ENCODE assay signal across 8 cellular contexts in the genomic region with DNA sequence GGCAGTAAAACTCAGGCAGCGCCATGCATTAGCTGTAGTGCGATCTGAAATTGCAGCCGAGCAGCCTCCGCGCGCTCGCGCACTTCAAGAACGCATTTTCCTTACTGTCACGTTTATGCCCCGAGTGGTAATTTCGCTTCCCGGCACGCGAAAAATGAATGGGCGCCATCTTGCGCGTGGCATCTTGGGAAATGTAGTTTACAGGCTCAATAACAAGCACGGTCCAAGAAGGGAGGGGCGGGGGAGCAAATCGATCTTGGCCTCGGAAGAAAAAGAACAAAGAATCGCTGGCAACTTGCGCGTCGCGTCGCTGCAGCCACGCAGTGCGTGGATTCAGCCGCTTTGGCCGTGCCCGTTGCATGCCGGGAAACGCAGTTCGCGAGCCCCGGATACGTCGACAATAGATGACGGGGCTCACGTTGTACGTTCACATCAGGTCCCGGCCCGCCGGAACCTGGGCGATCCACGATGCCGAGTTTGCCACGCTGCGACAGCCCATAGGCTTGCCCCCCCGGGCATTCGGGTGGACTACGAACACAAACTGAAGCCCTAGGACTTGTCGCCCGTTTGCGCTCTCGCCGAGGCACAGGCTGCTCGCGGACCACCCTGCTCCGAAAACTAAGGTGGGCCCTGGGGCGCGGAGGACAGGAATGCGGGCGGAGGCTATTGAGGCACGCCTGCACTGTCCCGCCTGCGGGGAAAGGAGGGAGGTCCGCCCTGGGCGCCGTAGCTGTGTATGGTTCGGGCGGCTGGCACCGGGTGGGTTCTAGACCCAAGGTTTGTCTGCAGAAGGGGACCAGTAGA. TPM values are rescaled to one million over a fixed set of nuclear protein-coding genes. Genes with fewer than 3 reads are reported as not detected.
DNase-seq lines count a peak whose midpoint lies in the region; ATAC-seq and TF ChIP-seq lines count a peak whose summit lies in the region.

A gene with protein sequence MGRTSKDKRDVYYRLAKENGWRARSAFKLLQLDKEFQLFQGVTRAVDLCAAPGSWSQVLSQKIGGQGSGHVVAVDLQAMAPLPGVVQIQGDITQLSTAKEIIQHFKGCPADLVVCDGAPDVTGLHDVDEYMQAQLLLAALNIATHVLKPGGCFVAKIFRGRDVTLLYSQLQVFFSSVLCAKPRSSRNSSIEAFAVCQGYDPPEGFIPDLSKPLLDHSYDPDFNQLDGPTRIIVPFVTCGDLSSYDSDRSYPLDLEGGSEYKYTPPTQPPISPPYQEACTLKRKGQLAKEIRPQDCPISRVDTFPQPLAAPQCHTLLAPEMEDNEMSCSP (plus strand): TSS at position 426 of the 804 bp plus-strand sequence. CDS start 1,849 bp downstream, outside the sequence.

- DNase-seq in DMS114 treated with DMSO at 0.1 percent for 48 hours (lab: John Stamatoyannopoulos, UW; ENCODE audit: unreplicated experiment) (peak; percentile 79), epithelial cell of proximal tubule (ENCODE audit: low read depth) (peak; percentile 47)
- DNase-seq in activated T-cell treated with anti-CD3 and anti-CD28 coated beads, Interleukin-2, amount 50 U/mL, for 24 hours, result peak; percentile 86
- peak; percentile 66 to 70 for DNase-seq in stimulated activated CD8-positive, alpha-beta memory T cell treated with anti-CD3 and anti-CD28 coated beads, Interleukin-7, amount 100 ng/mL, for 1 hour (ENCODE audit: low read depth in 2 of 2)

- H3K4me3 ChIP-seq in epithelial cell of proximal tubule (ENCODE audit: low read depth, low read length) (peak within 1 kb of the TSS; percentile 76), mucosa of stomach (ENCODE audit: low read length) (peak within 1 kb of the TSS; percentile 60)

- peaks cover 30% of the 10 kb centered on the region for H3K4me1 Mint-ChIP-seq in activated T-cell treated with anti-CD3 and anti-CD28 coated beads, Interleukin-2, amount 50 U/mL, for 24 hours (ENCODE audit: low read depth)

- H3K27me3 Mint-ChIP-seq in activated T-cell treated with anti-CD3 and anti-CD28 coated beads, Interleukin-2, amount 50 U/mL, for 24 hours, result peaks cover 14% of the 10 kb centered on the region

- TF ChIP-seq EP300 in Ishikawa (IDR thresholded peaks at IDR 0.05; ENCODE audit: borderline replicate concordance), result no peak

- TF ChIP-seq CTCF in epithelial cell of proximal tubule (conservative IDR thresholded peaks at IDR 0.05; ENCODE audit: low read depth, low read length), result no peak

- no peaks in the 10 kb centered on the region for H3K9me3 Mint-ChIP-seq in activated T-cell treated with anti-CD3 and anti-CD28 coated beads, Interleukin-2, amount 50 U/mL, for 24 hours

- no peaks in the 10 kb centered on the region for H3K36me3 ChIP-seq in mucosa of stomach (ENCODE audit: control insufficient read depth, insufficient read depth, low read length)

- peak within 1 kb of the TSS; percentile 90 for H3K4me3 Mint-ChIP-seq in activated T-cell treated with anti-CD3 and anti-CD28 coated beads, Interleukin-2, amount 50 U/mL, for 24 hours

- no peaks in the 10 kb centered on the region for H3K27me3 ChIP-seq in mucosa of stomach (ENCODE audit: control insufficient read depth, insufficient read depth, low read length)

- peak within 1 kb of the TSS; percentile 83 for H3K9ac ChIP-seq in mucosa of stomach (ENCODE audit: low read length)

- no peaks in the 10 kb centered on the region for H3K9me3 ChIP-seq in mucosa of stomach (ENCODE audit: control insufficient read depth, low read length)

- peak; percentile 86 for ATAC-seq in GM21576 (IDR thresholded peaks at IDR 0.05; ENCODE audit: unreplicated experiment)

- no peaks in the 10 kb centered on the region for H3K4me1 ChIP-seq in mucosa of stomach (ENCODE audit: control insufficient read depth, insufficient read depth, low read length)

- H3K36me3 Mint-ChIP-seq in activated T-cell treated with anti-CD3 and anti-CD28 coated beads, Interleukin-2, amount 50 U/mL, for 24 hours (ENCODE audit: low read depth), result peaks cover 47% of the 10 kb centered on the region

- TF ChIP-seq RAD21 in Ishikawa (IDR thresholded peaks at IDR 0.05; ENCODE audit: low read depth), result no peak

- H3K27ac Mint-ChIP-seq in activated T-cell treated with anti-CD3 and anti-CD28 coated beads, Interleukin-2, amount 50 U/mL, for 24 hours, result peak within 1 kb of the TSS; percentile 94

TF ChIP-seq in Ishikawa, 13 proteins besides CTCF, POLR2A, EP300 and RAD21 (continues in another document):
- TF ChIP-seq CREB1 (IDR thresholded peaks at IDR 0.05; ENCODE audit: low read depth), result peak; percentile 82
- TF ChIP-seq, protein P1, sequence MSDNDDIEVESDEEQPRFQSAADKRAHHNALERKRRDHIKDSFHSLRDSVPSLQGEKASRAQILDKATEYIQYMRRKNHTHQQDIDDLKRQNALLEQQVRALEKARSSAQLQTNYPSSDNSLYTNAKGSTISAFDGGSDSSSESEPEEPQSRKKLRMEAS (IDR thresholded peaks at IDR 0.05), result peak; percentile 82
- peak; percentile 36 for TF ChIP-seq TEAD4 (IDR thresholded peaks at IDR 0.05)
- TF ChIP-seq YY1 (IDR thresholded peaks at IDR 0.05; ENCODE audit: low read depth), result peak; percentile 94
- no peak for TF ChIP-seq NFIC (IDR thresholded peaks at IDR 0.05)
- TF ChIP-seq FOXM1 (IDR thresholded peaks at IDR 0.05; ENCODE audit: borderline replicate concordance, low read depth), result no peak
- peak; percentile 61 for TF ChIP-seq TAF1 (IDR thresholded peaks at IDR 0.05; ENCODE audit: low read depth)
- peak; percentile 43 for TF ChIP-seq TCF12 (IDR thresholded peaks at IDR 0.05; ENCODE audit: low read depth)
- TF ChIP-seq USF1 (IDR thresholded peaks at IDR 0.05), result no peak
- TF ChIP-seq CEBPB (IDR thresholded peaks at IDR 0.05), result no peak

TF ChIP-seq in PFSK-1, 5 proteins besides CTCF, POLR2A, EP300 and RAD21:
- TF ChIP-seq TAF1 (IDR thresholded peaks at IDR 0.05; ENCODE audit: borderline replicate concordance, insufficient read depth, low read length), result peak; percentile 81; the same call in 1 of the 2 replicates
- TF ChIP-seq POLR2AphosphoS5 (IDR thresholded peaks at IDR 0.05; ENCODE audit: low read depth, low read length), result peak; percentile 67
- no peak for TF ChIP-seq FOXP2 (optimal IDR thresholded peaks at IDR 0.05; ENCODE audit: borderline replicate concordance, extremely low read depth, extremely low read length, insufficient read depth)
- peak; percentile 64; the same call in 1 of the 2 replicates for TF ChIP-seq SIN3A (IDR thresholded peaks at IDR 0.05; ENCODE audit: borderline replicate concordance, insufficient read depth, low read length)

RNA-seq across cellular contexts. Expression of the gene that starts here (rescaled TPM):
- 161 TPM for polyA plus RNA-seq in PFSK-1 (2012; ENCODE audit: insufficient read length, low read depth)
- total RNA-seq in epithelial cell of proximal tubule, result 63.5 and 113 TPM in 2 replicates

Comparison
In these comparisons a context has a peak if more than half of its experiments do, and no peak if none do; other contexts are left out.
1. Peak in every context shown above with its lines: DNase-seq, ATAC-seq and H3K4me3 ChIP-seq.